Comparison of ENCODE assay signal across 10 cellular contexts in the genomic region with DNA sequence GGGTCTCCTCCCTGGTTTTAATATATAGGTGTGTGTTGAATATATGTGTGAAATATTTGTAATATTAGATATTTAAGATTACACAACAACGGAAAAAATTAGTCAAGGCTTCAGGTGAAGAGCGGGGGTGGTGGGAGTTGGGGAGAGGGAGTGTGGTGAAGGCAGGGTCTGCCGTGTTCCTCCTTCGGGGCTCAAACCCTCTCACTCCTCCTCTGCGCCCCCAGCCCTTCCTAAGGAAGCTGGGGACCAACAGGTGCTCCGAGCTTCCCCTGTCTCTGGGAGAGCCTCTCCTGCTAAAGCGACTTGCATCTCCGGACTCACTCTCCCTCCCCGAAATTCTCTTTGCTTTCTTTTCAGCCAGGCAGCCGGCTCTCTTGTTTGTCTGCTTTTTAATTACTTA. TPM values are rescaled to one million over a fixed set of nuclear protein-coding genes. Genes with fewer than 3 reads are reported as not detected.
A peak's percentile ranks its signal among the peaks of the same experiment; 100 is the strongest.
DNase-seq lines count a peak whose midpoint lies in the region; ATAC-seq and TF ChIP-seq lines count a peak whose summit lies in the region.
"Had no signal": no experiment of that assay in that cellular context is flagged by ENCODE, and none has a peak within 500 bp of the region (broad histone marks: within the 10 kb centered on the region; RNA-seq: fewer than 3 reads in every experiment).

No MANE protein-coding gene starts in this region.

- peaks cover 10 to 15% of the 10 kb centered on the region in 2 donors for H3K4me1 ChIP-seq in adrenal gland (replicated peaks in 1 of 2)
- peaks cover 22% of the 10 kb centered on the region for H3K4me1 ChIP-seq in suprapubic skin

- TF ChIP-seq POLR2A in adrenal gland (IDR thresholded peaks at IDR 0.05) (no peak), suprapubic skin (IDR thresholded peaks at IDR 0.05) (no peak)

- TF ChIP-seq CTCF in adrenal gland (IDR thresholded peaks at IDR 0.05) (peak in 1 of 6 experiments; percentile 5), kidney epithelial cell (IDR thresholded peaks at IDR 0.05; ENCODE audit: insufficient read depth, low read length, poor library complexity, severe bottlenecking) (no peak), suprapubic skin (IDR thresholded peaks at IDR 0.05) (no peak)

- DNase-seq in activated CD4-positive, alpha-beta T cell treated with anti-CD3 and anti-CD28 coated beads, Interleukin-2, amount 10 ng/mL, durations not matched to agents 7 days and 5 days = no peak
- no peak for DNase-seq in activated CD4-positive, alpha-beta T cell treated with anti-CD3 and anti-CD28 coated beads for 36 hours
- DNase-seq in adrenal gland (peak in 4 of 7 donors; percentile 22 to 57 (median 24)), kidney epithelial cell (ENCODE audit: low read depth) (no peak), suprapubic skin (ENCODE audit: low spot score in 2 of 2) (no peak), retina (no peak), NCI-H345 (lab: John Stamatoyannopoulos, UW) (no peak)
- DNase-seq in stimulated activated CD4-positive, alpha-beta T cell treated with anti-CD3 and anti-CD28 coated beads, Interleukin-2, amount 100 ng/mL, for 48 hours = no peak
- DNase-seq: SIG-M5 had no signal

- H3K36me3 Mint-ChIP-seq in activated CD4-positive, alpha-beta T cell treated with anti-CD3 and anti-CD28 coated beads, Interleukin-2, amount 10 ng/mL, durations not matched to agents 7 days and 5 days (ENCODE audit: low read depth) = no peaks in the 10 kb centered on the region
- no peaks in the 10 kb centered on the region for H3K36me3 Mint-ChIP-seq in activated CD4-positive, alpha-beta T cell treated with anti-CD3 and anti-CD28 coated beads for 36 hours (ENCODE audit: low read depth)

- no peaks in the 10 kb centered on the region for H3K9me3 ChIP-seq in adrenal gland (replicated peaks in 1 of 3)
- H3K9me3 ChIP-seq in suprapubic skin = no peaks in the 10 kb centered on the region

- H3K4me3 ChIP-seq in adrenal gland (peak overlapping the region in 2 of 4 donors; percentile 65 to 82), kidney epithelial cell (ENCODE audit: low read depth, low read length) (peak overlapping the region; percentile 66), suprapubic skin (peak overlapping the region; percentile 64)

- H3K27ac ChIP-seq in adrenal gland (peak overlapping the region in 4 of 5 donors; percentile 66 to 80 (median 75)), suprapubic skin (peak overlapping the region; percentile 82)

- peak overlapping the region; percentile 54 for H3K4me3 Mint-ChIP-seq in activated CD4-positive, alpha-beta T cell treated with anti-CD3 and anti-CD28 coated beads, Interleukin-2, amount 10 ng/mL, durations not matched to agents 7 days and 5 days
- H3K4me3 Mint-ChIP-seq in activated CD4-positive, alpha-beta T cell treated with anti-CD3 and anti-CD28 coated beads for 36 hours = no peak overlapping the region

- CTCF ChIA-PET in activated CD4-positive, alpha-beta T cell treated with anti-CD3 and anti-CD28 coated beads, Interleukin-2, amount 10 ng/mL, durations not matched to agents 7 days and 5 days (lab: Charles Lee) = no interaction called here
- CTCF ChIA-PET in activated CD4-positive, alpha-beta T cell treated with anti-CD3 and anti-CD28 coated beads for 36 hours (lab: Charles Lee) = no interaction called here

- 2 to 4% (median 3%) methylated on average over 10 of the region's 10 CpGs for WGBS in adrenal gland, 4 donors
- 12% methylated on average over 10 of the region's 10 CpGs for WGBS in suprapubic skin

- H3K9me3 Mint-ChIP-seq in activated CD4-positive, alpha-beta T cell treated with anti-CD3 and anti-CD28 coated beads, Interleukin-2, amount 10 ng/mL, durations not matched to agents 7 days and 5 days = no peaks in the 10 kb centered on the region
- H3K9me3 Mint-ChIP-seq in activated CD4-positive, alpha-beta T cell treated with anti-CD3 and anti-CD28 coated beads for 36 hours (ENCODE audit: low read depth) = no peaks in the 10 kb centered on the region
- H3K9me3 Mint-ChIP-seq: dendritic cell treated with granulocyte-macrophage colony-stimulating factor and Interleukin-4, amounts not matched to agents 40 ng/mL and 50 ng/mL, for 4 days had no signal

- TF ChIP-seq EP300 in suprapubic skin (IDR thresholded peaks at IDR 0.05) = no peak

- no peak for ATAC-seq in activated CD4-positive, alpha-beta T cell treated with anti-CD3 and anti-CD28 coated beads for 36 hours

- peaks cover 7% of the 10 kb centered on the region for H3K4me1 Mint-ChIP-seq in activated CD4-positive, alpha-beta T cell treated with anti-CD3 and anti-CD28 coated beads, Interleukin-2, amount 10 ng/mL, durations not matched to agents 7 days and 5 days
- H3K4me1 Mint-ChIP-seq in activated CD4-positive, alpha-beta T cell treated with anti-CD3 and anti-CD28 coated beads for 36 hours = peaks cover 10% of the 10 kb centered on the region

- intact Hi-C loops in activated CD4-positive, alpha-beta T cell treated with anti-CD3 and anti-CD28 coated beads for 36 hours (cut with DNase I, micrococcal nuclease) = loop anchor here in 1 of 2 experiments (2.0 to 10.0 kb wide), 2 partner anchors 170 to 1630 kb away; a partner anchor contains a TSS
- intact Hi-C loops in adrenal gland (cut with DNase I) = loop anchor here in 1 of 2 donors (10.0 kb wide), 1 partner anchor 170 kb away; no protein-coding TSS in a partner anchor

- no peaks in the 10 kb centered on the region for H3K27me3 ChIP-seq in adrenal gland
- no peaks in the 10 kb centered on the region for H3K27me3 ChIP-seq in kidney epithelial cell (ENCODE audit: control insufficient read depth, insufficient read depth, low read length)
- H3K27me3 ChIP-seq in suprapubic skin = peaks cover 32% of the 10 kb centered on the region

- no peak overlapping the region for H3K27ac Mint-ChIP-seq in activated CD4-positive, alpha-beta T cell treated with anti-CD3 and anti-CD28 coated beads, Interleukin-2, amount 10 ng/mL, durations not matched to agents 7 days and 5 days
- H3K27ac Mint-ChIP-seq in activated CD4-positive, alpha-beta T cell treated with anti-CD3 and anti-CD28 coated beads for 36 hours = no peak overlapping the region
- H3K27ac Mint-ChIP-seq: dendritic cell treated with granulocyte-macrophage colony-stimulating factor and Interleukin-4, amounts not matched to agents 40 ng/mL and 50 ng/mL, for 4 days had no signal

- POLR2A ChIA-PET in activated CD4-positive, alpha-beta T cell treated with anti-CD3 and anti-CD28 coated beads, Interleukin-2, amount 10 ng/mL, durations not matched to agents 7 days and 5 days (lab: Charles Lee) = no interaction called here
- POLR2A ChIA-PET in activated CD4-positive, alpha-beta T cell treated with anti-CD3 and anti-CD28 coated beads for 36 hours (lab: Charles Lee) = no interaction called here

- H3K36me3 ChIP-seq in adrenal gland (replicated peaks in 1 of 2) (no peaks in the 10 kb centered on the region), kidney epithelial cell (ENCODE audit: control insufficient read depth, insufficient read depth, low read length) (no peaks in the 10 kb centered on the region), suprapubic skin (no peaks in the 10 kb centered on the region)

- H3K27me3 Mint-ChIP-seq in activated CD4-positive, alpha-beta T cell treated with anti-CD3 and anti-CD28 coated beads, Interleukin-2, amount 10 ng/mL, durations not matched to agents 7 days and 5 days = peaks cover 30% of the 10 kb centered on the region
- H3K27me3 Mint-ChIP-seq in activated CD4-positive, alpha-beta T cell treated with anti-CD3 and anti-CD28 coated beads for 36 hours = peaks cover 32% of the 10 kb centered on the region

RNA-seq across cellular contexts. Expression of a gene that starts 0.9 kb away (rescaled TPM):
- under 1 TPM; 0.52 to 0.92 TPM for total RNA-seq in activated CD4-positive, alpha-beta T cell treated with anti-CD3 and anti-CD28 coated beads, Interleukin-2, amount 10 ng/mL, durations not matched to agents 7 days and 5 days
- under 1 TPM; 0.58 to 0.91 TPM for total RNA-seq in activated CD4-positive, alpha-beta T cell treated with anti-CD3 and anti-CD28 coated beads for 36 hours
- total RNA-seq in adrenal gland (100 to 1,000 TPM in 1 of 8 donors, 10 to 100 TPM in 7; 24.8 to 161 (median 39.8) TPM), kidney epithelial cell (33.0 and 41.7 TPM in 2 replicates), suprapubic skin (10 to 100 TPM; 13.3 to 26.2 (median 15.3) TPM)
- polyA plus RNA-seq in adrenal gland = 10 to 100 TPM; 21.6 to 55.9 (median 24.4) TPM

Comparison
In these comparisons a context has a peak if more than half of its experiments do, and no peak if none do; other contexts are left out.
1. DNase-seq: peak in adrenal gland (4 of 7); none in activated CD4-positive, alpha-beta T cell treated with anti-CD3 and anti-CD28 coated beads, Interleukin-2, amount 10 ng/mL, durations not matched to agents 7 days and 5 days (single experiment), activated CD4-positive, alpha-beta T cell treated with anti-CD3 and anti-CD28 coated beads for 36 hours (single experiment), kidney epithelial cell (single experiment), suprapubic skin (0 of 2), retina (single experiment), stimulated activated CD4-positive, alpha-beta T cell treated with anti-CD3 and anti-CD28 coated beads, Interleukin-2, amount 100 ng/mL, for 48 hours (0 of 2) and NCI-H345 (single experiment).
2. RNA of a gene that starts 0.9 kb away (total RNA-seq): 33.0 to 41.7 TPM in kidney epithelial cell, 24.8 to 161 TPM in adrenal gland and 13.3 to 26.2 TPM in suprapubic skin; 0.52 to 0.92 TPM in activated CD4-positive, alpha-beta T cell treated with anti-CD3 and anti-CD28 coated beads, Interleukin-2, amount 10 ng/mL, durations not matched to agents 7 days and 5 days and 0.58 to 0.91 TPM in activated CD4-positive, alpha-beta T cell treated with anti-CD3 and anti-CD28 coated beads for 36 hours; every median in the first group is over 4 times any median in the second.